8 cellular contexts compared by ENCODE assay signal in the genomic region with DNA sequence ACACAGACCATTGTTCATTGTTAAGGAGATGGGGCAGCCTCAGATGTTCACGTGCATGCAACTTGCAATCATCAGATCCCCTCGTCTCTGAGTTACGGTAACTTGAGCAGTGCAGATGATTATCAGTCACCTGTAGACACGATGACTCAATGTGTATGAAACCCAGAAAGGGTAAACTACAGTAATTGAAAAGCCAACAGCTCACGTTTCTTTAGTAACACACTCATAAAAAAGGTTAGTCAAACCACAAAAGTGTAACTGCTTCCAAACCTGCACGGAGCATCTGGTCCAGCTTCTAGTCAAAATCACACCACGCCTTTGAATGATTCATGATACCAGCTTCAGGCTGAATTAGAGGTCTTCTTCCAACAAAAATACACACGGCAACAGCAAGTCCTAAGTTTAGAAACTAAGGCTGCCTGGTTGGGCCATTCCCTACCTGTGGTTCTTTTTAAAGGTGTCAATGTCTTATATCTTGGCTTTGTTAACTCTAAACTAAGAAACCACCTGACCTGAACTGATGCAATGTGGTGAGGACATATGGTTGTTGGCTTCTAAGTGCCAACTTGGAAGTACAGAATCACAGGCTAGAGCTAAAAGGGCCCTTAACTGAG. TPM values are rescaled to one million over a fixed set of nuclear protein-coding genes. Genes with fewer than 3 reads are reported as not detected.
DNase-seq lines count a peak whose midpoint lies in the region; ATAC-seq and TF ChIP-seq lines count a peak whose summit lies in the region.

No MANE protein-coding gene starts in this region.

- H3K36me3 Mint-ChIP-seq in activated T-helper 2 cell treated with anti-CD3 and anti-CD28 coated beads, Interferon-gamma antibody, Interleukin-2, Interleukin-4, amounts not matched to agents 10 μg/mL and 5 μg/mL and 100 μg/mL, durations not matched to agents 14 hours and 24 hours and 36 hours (ENCODE audit: low read depth): peaks cover 66% of the 10 kb centered on the region
- H3K36me3 Mint-ChIP-seq in nephron progenitor cell (ENCODE audit: low read depth): no peaks in the 10 kb centered on the region

- peaks cover 0 to 17% of the 10 kb centered on the region in 2 donors for H3K27me3 ChIP-seq in tibial nerve

- no peaks in the 10 kb centered on the region for H3K36me3 ChIP-seq in tibial nerve

- 59 to 62% methylated on average over 8 of the region's 8 CpGs for WGBS in tibial nerve, 2 donors

- H3K4me1 Mint-ChIP-seq in activated T-helper 2 cell treated with anti-CD3 and anti-CD28 coated beads, Interferon-gamma antibody, Interleukin-2, Interleukin-4, amounts not matched to agents 10 μg/mL and 5 μg/mL and 100 μg/mL, durations not matched to agents 14 hours and 24 hours and 36 hours (ENCODE audit: low read depth): peaks cover 78% of the 10 kb centered on the region
- peaks cover 60% of the 10 kb centered on the region for H3K4me1 Mint-ChIP-seq in nephron progenitor cell

- H3K9me3 Mint-ChIP-seq in activated T-helper 2 cell treated with anti-CD3 and anti-CD28 coated beads, Interferon-gamma antibody, Interleukin-2, Interleukin-4, amounts not matched to agents 10 μg/mL and 5 μg/mL and 100 μg/mL, durations not matched to agents 14 hours and 24 hours and 36 hours: no peaks in the 10 kb centered on the region
- H3K9me3 Mint-ChIP-seq in nephron progenitor cell: no peaks in the 10 kb centered on the region

- H3K9me3 ChIP-seq in tibial nerve: no peaks in the 10 kb centered on the region

- peak; percentile 53 for ATAC-seq in HG02970 (IDR thresholded peaks at IDR 0.05; ENCODE audit: low FRiP score, unreplicated experiment)

- no peak for TF ChIP-seq EP300 in tibial nerve (IDR thresholded peaks at IDR 0.05)

- DNase-seq in NCI-H226 (peak; percentile 21), tibial nerve (ENCODE audit: low spot score in 2 of 2) (no peak), nephron progenitor cell (no peak), COLO829 (ENCODE audit: low spot score) (no peak)
- peak; percentile 63 for DNase-seq in activated T-helper 2 cell treated with anti-CD3 and anti-CD28 coated beads, Interferon-gamma antibody, Interleukin-2, Interleukin-4, amounts not matched to agents 10 μg/mL and 5 μg/mL and 100 μg/mL, durations not matched to agents 14 hours and 24 hours and 36 hours (ENCODE audit: low spot score)
- peak in 2 of 3 donors; percentile 59 to 63 for DNase-seq in stimulated activated CD4-positive, alpha-beta T cell treated with anti-CD3 and anti-CD28 coated beads, Interleukin-12 subunit alpha, Interleukin-12 subunit beta, amount 100 ng/mL, for 48 hours (ENCODE audit: low read depth in 2 of 3, low spot score in 1 of 3)

- peak overlapping the region; percentile 57 for H3K27ac Mint-ChIP-seq in activated T-helper 2 cell treated with anti-CD3 and anti-CD28 coated beads, Interferon-gamma antibody, Interleukin-2, Interleukin-4, amounts not matched to agents 10 μg/mL and 5 μg/mL and 100 μg/mL, durations not matched to agents 14 hours and 24 hours and 36 hours
- H3K27ac Mint-ChIP-seq in nephron progenitor cell: no peak overlapping the region

- H3K27me3 Mint-ChIP-seq in activated T-helper 2 cell treated with anti-CD3 and anti-CD28 coated beads, Interferon-gamma antibody, Interleukin-2, Interleukin-4, amounts not matched to agents 10 μg/mL and 5 μg/mL and 100 μg/mL, durations not matched to agents 14 hours and 24 hours and 36 hours (ENCODE audit: low read depth): no peaks in the 10 kb centered on the region
- peaks cover 32% of the 10 kb centered on the region for H3K27me3 Mint-ChIP-seq in nephron progenitor cell (ENCODE audit: low read depth, poor library complexity)

- no peaks in the 10 kb centered on the region for H3K4me1 ChIP-seq in tibial nerve

- peak; percentile 16 for TF ChIP-seq POLR2A in GM18526 (IDR thresholded peaks at IDR 0.05; ENCODE audit: extremely low read depth, insufficient read length)
- no peak for TF ChIP-seq POLR2A in tibial nerve (IDR thresholded peaks at IDR 0.05)

- TF ChIP-seq CTCF in tibial nerve (IDR thresholded peaks at IDR 0.05) (no peak), nephron progenitor cell (IDR thresholded peaks at IDR 0.05) (no peak)

- H3K27ac ChIP-seq in tibial nerve: no peak overlapping the region

- no peak overlapping the region for H3K4me3 Mint-ChIP-seq in activated T-helper 2 cell treated with anti-CD3 and anti-CD28 coated beads, Interferon-gamma antibody, Interleukin-2, Interleukin-4, amounts not matched to agents 10 μg/mL and 5 μg/mL and 100 μg/mL, durations not matched to agents 14 hours and 24 hours and 36 hours (ENCODE audit: low read depth)
- H3K4me3 Mint-ChIP-seq in nephron progenitor cell: no peak overlapping the region

- H3K4me3 ChIP-seq in tibial nerve: no peak overlapping the region

- intact Hi-C loops in activated T-helper 2 cell treated with anti-CD3 and anti-CD28 coated beads, Interferon-gamma antibody, Interleukin-2, Interleukin-4, amounts not matched to agents 10 μg/mL and 5 μg/mL and 100 μg/mL, durations not matched to agents 14 hours and 24 hours and 36 hours (cut with micrococcal nuclease): loop anchor here (1.0 to 10.0 kb wide), 6 partner anchors 8 to 97 kb away; a partner anchor contains a TSS

RNA-seq across cellular contexts. Expression of a gene that starts 32.3 kb away (rescaled TPM):
- total RNA-seq in activated T-helper 2 cell treated with anti-CD3 and anti-CD28 coated beads, Interferon-gamma antibody, Interleukin-2, Interleukin-4, amounts not matched to agents 10 μg/mL and 5 μg/mL and 100 μg/mL, durations not matched to agents 14 hours and 24 hours and 36 hours: 0.39 and 0.74 TPM in 2 replicates
- under 1 TPM in 3 of 4 donors, not detected in 1; 0.21 to 0.39 (median 0.30) TPM for total RNA-seq in tibial nerve

RNA-seq across cellular contexts. Expression of a gene that starts 39.7 kb away (rescaled TPM):
- 36.2 and 38.8 TPM in 2 replicates for total RNA-seq in activated T-helper 2 cell treated with anti-CD3 and anti-CD28 coated beads, Interferon-gamma antibody, Interleukin-2, Interleukin-4, amounts not matched to agents 10 μg/mL and 5 μg/mL and 100 μg/mL, durations not matched to agents 14 hours and 24 hours and 36 hours
- total RNA-seq in tibial nerve: 10 to 100 TPM; 29.8 to 65.3 (median 43.5) TPM

Comparison
In these comparisons a context has a peak if more than half of its experiments do, and no peak if none do; other contexts are left out.
1. DNase-seq: peak in NCI-H226 (single experiment), activated T-helper 2 cell treated with anti-CD3 and anti-CD28 coated beads, Interferon-gamma antibody, Interleukin-2, Interleukin-4, amounts not matched to agents 10 μg/mL and 5 μg/mL and 100 μg/mL, durations not matched to agents 14 hours and 24 hours and 36 hours (single experiment) and stimulated activated CD4-positive, alpha-beta T cell treated with anti-CD3 and anti-CD28 coated beads, Interleukin-12 subunit alpha, Interleukin-12 subunit beta, amount 100 ng/mL, for 48 hours (2 of 3); none in tibial nerve (0 of 2), nephron progenitor cell (single experiment) and COLO829 (single experiment).